ENCODE assay signal across 29 cellular contexts in genomic region chr12:98379106-98379505, GRCh38.
DNase-seq lines count a peak whose midpoint lies in the region; ATAC-seq, FAIRE-seq and TF ChIP-seq lines count a peak whose summit lies in the region.
"Had no signal": no experiment of that assay in that cellular context is flagged by ENCODE, and none has a peak within 500 bp of the region (broad histone marks: within the 10 kb centered on the region; RNA-seq: fewer than 3 reads in every experiment).

No MANE protein-coding gene starts in this region.

- no peak overlapping the region for H3K27ac Mint-ChIP-seq in activated naive CD8-positive, alpha-beta T cell treated with anti-CD3 and anti-CD28 coated beads, Interleukin-2, amount 50 U/mL, for 24 hours
- no peak overlapping the region for H3K27ac Mint-ChIP-seq in type B pancreatic cell
- H3K27ac Mint-ChIP-seq: CD4-positive, alpha-beta T cell; T-cell had no signal

- H3K18ac ChIP-seq in H1 (ENCODE audit: extremely low read depth, low read length), result no peak overlapping the region

- CTCF ChIA-PET in H1 (lab: Charles Lee; ENCODE audit: partially characterized antibody), result interaction anchor here (1.2 kb wide), 1 partner anchor 152 kb away, joined by 4 read pairs; no protein-coding TSS in a partner anchor

- H3K9me3 ChIP-seq in H1 (ENCODE audit: insufficient read depth in 2 of 2, low read depth in 1 of 2, low read length in 1 of 2) (no peaks in the 10 kb centered on the region), left lung (no peaks in the 10 kb centered on the region)
- H3K9me3 ChIP-seq: BLaER1, SJSA1 had no signal

- no peak overlapping the region for H2BK15ac ChIP-seq in H1 (ENCODE audit: low read length)

- H3K4me3 ChIP-seq in H1 (ENCODE audit: extremely low read depth in 1 of 4, insufficient read depth in 2 of 4, low read depth in 3 of 4, low read length in 4 of 4) (no peak overlapping the region), left lung (no peak overlapping the region)
- H3K4me3 ChIP-seq: BLaER1, SJSA1 had no signal

- H2BK12ac ChIP-seq in H1 (ENCODE audit: low read depth, low read length), result no peak overlapping the region

- no peak overlapping the region for H3K27ac ChIP-seq in H1 (ENCODE audit: low read depth, low read length)
- H3K27ac ChIP-seq in left lung, result no peak overlapping the region
- H3K27ac ChIP-seq: BLaER1, SJSA1 had no signal

- peak; percentile 39 for FAIRE-seq in H1 (lab: Jason Lieb, UNC)
- FAIRE-seq: D721Med, GM12892, GM19239, H54 had no signal

- POLR2A ChIA-PET in H1 (lab: Charles Lee; ENCODE audit: partially characterized antibody), result no interaction called here

- H4K5ac ChIP-seq in H1 (ENCODE audit: insufficient read length, low read depth, low read length), result no peak overlapping the region

- no peak for TF ChIP-seq RAD21 in H1 (IDR thresholded peaks at IDR 0.05 in 1 of 2, conservative IDR thresholded peaks at IDR 0.05 in 1 of 2; ENCODE audit: low read depth in 2 of 2, low read length in 2 of 2)

- H3K27me3 Mint-ChIP-seq in activated naive CD8-positive, alpha-beta T cell treated with anti-CD3 and anti-CD28 coated beads, Interleukin-2, amount 50 U/mL, for 24 hours, result peaks cover 19% of the 10 kb centered on the region
- peaks cover 25% of the 10 kb centered on the region for H3K27me3 Mint-ChIP-seq in type B pancreatic cell

- H3K79me2 ChIP-seq in H1 (ENCODE audit: control insufficient read depth in 1 of 2, insufficient read depth in 2 of 2, low read length in 2 of 2), result no peaks in the 10 kb centered on the region

- H2AK5ac ChIP-seq in H1 (ENCODE audit: low read depth, low read length), result no peak overlapping the region

- H3K9ac ChIP-seq in H1 (replicated peaks in 1 of 4; ENCODE audit: extremely low read depth in 1 of 4, low read depth in 3 of 4, low read length in 3 of 4), result no peak overlapping the region
- H3K9ac ChIP-seq: BLaER1 had no signal

- H4K91ac ChIP-seq in H1 (replicated peaks; ENCODE audit: insufficient read length, low read length), result no peak overlapping the region

- H3K36me3 Mint-ChIP-seq in activated naive CD8-positive, alpha-beta T cell treated with anti-CD3 and anti-CD28 coated beads, Interleukin-2, amount 50 U/mL, for 24 hours (ENCODE audit: low read depth), result no peaks in the 10 kb centered on the region
- H3K36me3 Mint-ChIP-seq in type B pancreatic cell, result no peaks in the 10 kb centered on the region
- H3K36me3 Mint-ChIP-seq: T-cell had no signal

- no peaks in the 10 kb centered on the region for H3K79me1 ChIP-seq in H1 (ENCODE audit: low read depth, low read length)

- H3K23me2 ChIP-seq in H1 (ENCODE audit: low read depth, low read length), result no peaks in the 10 kb centered on the region

- H3K36me3 ChIP-seq in H1 (ENCODE audit: control insufficient read depth in 2 of 4, insufficient read depth in 4 of 4, low read length in 3 of 4) (no peaks in the 10 kb centered on the region), left lung (no peaks in the 10 kb centered on the region)
- H3K36me3 ChIP-seq: BLaER1, SJSA1 had no signal

- TF ChIP-seq CTCF in LNCAP (IDR thresholded peaks at IDR 0.05) (peak; percentile 8; the same call in 1 of the 2 replicates), H1 (IDR thresholded peaks at IDR 0.05; ENCODE audit: control extremely low read depth in 1 of 3, insufficient read depth in 1 of 3, low read depth in 1 of 3, low read length in 3 of 3) (peak in 1 of 3 experiments; percentile 18; a peak in 1 of 4 replicates), type B pancreatic cell (conservative IDR thresholded peaks at IDR 0.05) (no peak), left lung (IDR thresholded peaks at IDR 0.05) (no peak)

- no peak overlapping the region for H3K4me2 ChIP-seq in H1 (ENCODE audit: insufficient read depth in 1 of 2, low read depth in 2 of 2, low read length in 2 of 2)
- H3K4me2 ChIP-seq: BLaER1 had no signal

- H3K9me3 Mint-ChIP-seq in activated naive CD8-positive, alpha-beta T cell treated with anti-CD3 and anti-CD28 coated beads, Interleukin-2, amount 50 U/mL, for 24 hours, result no peaks in the 10 kb centered on the region
- H3K9me3 Mint-ChIP-seq in type B pancreatic cell, result no peaks in the 10 kb centered on the region
- H3K9me3 Mint-ChIP-seq: CD4-positive, alpha-beta T cell; T-cell had no signal

- H3K4me1 Mint-ChIP-seq in activated naive CD8-positive, alpha-beta T cell treated with anti-CD3 and anti-CD28 coated beads, Interleukin-2, amount 50 U/mL, for 24 hours, result no peaks in the 10 kb centered on the region
- H3K4me1 Mint-ChIP-seq in type B pancreatic cell (ENCODE audit: unreplicated experiment), result no peaks in the 10 kb centered on the region
- H3K4me1 Mint-ChIP-seq: T-cell had no signal

- no peak overlapping the region for H3K4me3 Mint-ChIP-seq in activated naive CD8-positive, alpha-beta T cell treated with anti-CD3 and anti-CD28 coated beads, Interleukin-2, amount 50 U/mL, for 24 hours
- no peak overlapping the region for H3K4me3 Mint-ChIP-seq in type B pancreatic cell
- H3K4me3 Mint-ChIP-seq: CD4-positive, alpha-beta T cell; T-cell had no signal

- no peak overlapping the region for H2BK20ac ChIP-seq in H1 (ENCODE audit: low read length)

- no peak for ATAC-seq in activated naive CD8-positive, alpha-beta T cell treated with anti-CD3 and anti-CD28 coated beads, Interleukin-2, amount 50 U/mL, for 24 hours
- no peak for ATAC-seq in left lung
- ATAC-seq: T-cell had no signal

- WGBS in H1 (ENCODE audit: extremely low coverage in 1 of 2, insufficient coverage in 1 of 2, insufficient read length in 1 of 2, insufficient replicate concordance in 2 of 2, low coverage in 1 of 2, low lambda C conversion rate in 2 of 2, missing lambda C conversion rate in 1 of 2), 2 experiments, result 80% methylated on average over 1 of the region's 1 CpG; no CpG with 5 or more reads in 1 of the 2 experiments

- no peak for TF ChIP-seq EP300 in H1 (IDR thresholded peaks at IDR 0.05; ENCODE audit: borderline replicate concordance in 1 of 2, low read depth in 2 of 2, low read length in 2 of 2)

- no peak overlapping the region for H2BK120ac ChIP-seq in H1 (replicated peaks; ENCODE audit: low read depth, low read length)

- H4K20me1 ChIP-seq in H1 (replicated peaks in 1 of 2; ENCODE audit: control insufficient read depth in 1 of 2, insufficient read depth in 2 of 2, low read length in 2 of 2), result no peaks in the 10 kb centered on the region
- H4K20me1 ChIP-seq: BLaER1 had no signal

- no peaks in the 10 kb centered on the region for H3K27me3 ChIP-seq in H1 (replicated peaks in 1 of 4; ENCODE audit: control insufficient read depth in 3 of 4, extremely low read depth in 1 of 4, insufficient read depth in 3 of 4, low read length in 3 of 4)
- peaks cover 0 to 3% of the 10 kb centered on the region in 2 donors for H3K27me3 ChIP-seq in left lung
- H3K27me3 ChIP-seq: BLaER1 had no signal

- H3K23ac ChIP-seq in H1 (ENCODE audit: insufficient read length), result no peak overlapping the region

- H3K56ac ChIP-seq in H1 (replicated peaks; ENCODE audit: insufficient read length, low read depth, low read length), result no peak overlapping the region

- TF ChIP-seq POLR2A in H1 (IDR thresholded peaks at IDR 0.05; ENCODE audit: control extremely low read depth in 1 of 2, low read depth in 2 of 2, low read length in 2 of 2), result no peak

- DNase-seq in NCI-H146 (lab: John Stamatoyannopoulos, UW) (peak; percentile 25), NCI-H146 treated with DMSO at 0.1 percent for 48 hours (lab: John Stamatoyannopoulos, UW; ENCODE audit: unreplicated experiment) (no peak), H1 (ENCODE audit: low read depth in 1 of 2, low spot score in 2 of 2) (no peak), foreskin melanocyte (no peak), type B pancreatic cell (ENCODE audit: extremely low spot score, unreplicated experiment) (no peak), left lung (no peak)
- no peak for DNase-seq in activated naive CD8-positive, alpha-beta T cell treated with anti-CD3 and anti-CD28 coated beads, Interleukin-2, amount 50 U/mL, for 24 hours
- DNase-seq: CD4-positive, alpha-beta T cell; DMS79; KBM-7; MM.1S; NCI-H1048; NCI-H187; NCI-H2081 treated with DMSO at 0.1 percent for 48 hours; NCI-H2171; NCI-H226; NCI-H510A; NCI-H748 treated with DMSO at 0.1 percent for 48 hours; NK-92 treated with Interleukin-12 subunit alpha and Interleukin-12 subunit beta, amount 100 ng/mL, for 24 hours; Right ventricle myocardium superior; RPMI8226; T-cell had no signal

- H3K14ac ChIP-seq in H1 (ENCODE audit: insufficient read length), result no peak overlapping the region

- no peak overlapping the region for H2BK5ac ChIP-seq in H1 (ENCODE audit: low read depth, low read length)

- no peaks in the 10 kb centered on the region for H3K4me1 ChIP-seq in H1 (replicated peaks in 1 of 4; ENCODE audit: control insufficient read depth in 3 of 4, insufficient read depth in 4 of 4, low read length in 3 of 4)
- H3K4me1 ChIP-seq in left lung, result no peaks in the 10 kb centered on the region
- H3K4me1 ChIP-seq: SJSA1 had no signal

- intact Hi-C loops in left lung (cut with DNase I), result no loop called here

- H2AFZ ChIP-seq in H1 (ENCODE audit: low read length), result no peak overlapping the region

- H3K4ac ChIP-seq in H1 (replicated peaks; ENCODE audit: insufficient read length, low read depth, low read length), result no peak overlapping the region

- no peak overlapping the region for H4K8ac ChIP-seq in H1 (ENCODE audit: extremely low read depth, insufficient read depth, low read length)

TF ChIP-seq in H1, 55 proteins besides CTCF, POLR2A, EP300 and RAD21:
- TF ChIP-seq SP1 (IDR thresholded peaks at IDR 0.05; ENCODE audit: low read depth, low read length) (no peak), SIN3A (conservative IDR thresholded peaks at IDR 0.05 in 1 of 2, IDR thresholded peaks at IDR 0.05 in 1 of 2; ENCODE audit: low read depth in 1 of 2, low read length in 2 of 2) (no peak), RXRA (IDR thresholded peaks at IDR 0.05; ENCODE audit: insufficient read depth, low read depth, low read length) (no peak), CTBP2 (IDR thresholded peaks at IDR 0.05; ENCODE audit: borderline replicate concordance, insufficient read depth, insufficient read length, low read length) (no peak), EZH2 (IDR thresholded peaks at IDR 0.05; ENCODE audit: low read depth, low read length, severe bottlenecking) (no peak), TBP (IDR thresholded peaks at IDR 0.05; ENCODE audit: low read depth, low read length) (no peak), JUN (IDR thresholded peaks at IDR 0.05; ENCODE audit: low read depth, low read length) (no peak), ASH2L (IDR thresholded peaks at IDR 0.05; ENCODE audit: low read length) (no peak), SUZ12 (IDR thresholded peaks at IDR 0.05; ENCODE audit: low read length) (no peak), POU5F1 (IDR thresholded peaks at IDR 0.05; ENCODE audit: low read depth, low read length) (no peak), SRF (IDR thresholded peaks at IDR 0.05; ENCODE audit: low read depth, low read length) (no peak), MAFK (IDR thresholded peaks at IDR 0.05; ENCODE audit: low read depth, low read length) (no peak), KDM4A (IDR thresholded peaks at IDR 0.05; ENCODE audit: low read depth, low read length, severe bottlenecking) (no peak)
